22 cellular contexts compared by ENCODE assay signal in the genomic region with DNA sequence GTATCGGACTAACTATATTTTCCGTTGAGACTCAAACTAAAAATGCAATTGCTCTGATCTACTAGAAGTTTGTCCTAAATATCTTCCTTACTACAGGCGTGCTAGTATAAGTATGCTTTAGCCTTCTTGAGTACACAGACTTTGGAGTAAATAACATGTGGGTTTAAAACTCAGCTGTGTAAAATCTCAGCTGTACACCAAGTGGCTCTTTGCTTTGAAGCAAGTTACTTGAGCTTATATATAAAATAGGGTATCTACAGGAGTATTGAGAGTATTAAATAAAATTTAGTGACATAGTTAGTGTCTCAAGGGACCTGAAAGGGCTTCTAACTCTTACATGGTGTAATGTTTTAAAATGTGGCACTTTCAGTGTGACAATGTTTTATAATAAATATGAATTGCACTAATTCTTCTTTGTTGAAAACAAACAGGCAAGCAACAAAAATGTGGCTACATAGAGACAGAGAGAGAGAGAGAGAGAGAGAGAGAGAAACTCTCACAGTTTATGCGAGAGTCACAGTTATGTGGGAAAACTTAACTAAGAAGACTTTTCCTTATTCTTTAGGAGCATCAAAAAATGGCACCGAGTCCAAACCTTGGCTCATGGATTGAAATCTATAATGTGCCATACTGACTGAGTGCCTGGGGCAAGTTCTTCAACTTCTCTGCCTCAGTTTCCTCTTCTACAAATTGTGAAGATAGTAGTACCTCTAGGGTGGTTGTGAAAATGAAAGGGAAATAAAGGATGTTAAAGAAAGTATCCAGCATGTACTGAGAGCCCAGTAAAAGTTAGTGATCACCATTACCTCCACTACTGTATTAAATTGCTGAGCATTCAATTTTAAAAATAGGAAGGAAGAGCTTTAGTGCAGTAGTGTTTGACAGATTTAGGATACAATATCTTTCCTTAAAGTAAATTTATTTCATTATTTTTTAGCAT.
DNase-seq lines count a peak whose midpoint lies in the region; ATAC-seq, FAIRE-seq and TF ChIP-seq lines count a peak whose summit lies in the region.
"Had no signal": no experiment of that assay in that cellular context is flagged by ENCODE, and none has a peak within 500 bp of the region (broad histone marks: within the 10 kb centered on the region; RNA-seq: fewer than 3 reads in every experiment).

No MANE protein-coding gene starts in this region.

- POLR2A ChIA-PET in GM12878 (lab: Charles Lee), result interaction anchor here (1.4 to 2.3 kb wide), 3 partner anchors 16 to 27 kb away, joined by 3 to 10 read pairs (median 8); no protein-coding TSS in a partner anchor

- no peaks in the 10 kb centered on the region for H3K36me3 Mint-ChIP-seq in T-helper 2 cell treated with Interferon-gamma antibody and Interleukin-4, amounts not matched to agents 5 μg/mL and 100 μg/mL, for 36 hours (ENCODE audit: low read depth)

- DNase-seq in GM12878 (ENCODE audit: low read depth, low spot score) (no peak), mesendoderm (no peak), superior temporal gyrus (ENCODE audit: extremely low spot score) (peak; percentile 84), inferior parietal cortex (ENCODE audit: extremely low spot score) (no peak)
- DNase-seq in activated CD8-positive, alpha-beta memory T cell treated with anti-CD3 and anti-CD28 coated beads, Interleukin-2, amount 50 U/mL, for 48 hours, result no peak
- DNase-seq in T-helper 2 cell treated with Interferon-gamma antibody and Interleukin-4, amounts not matched to agents 5 μg/mL and 100 μg/mL, for 36 hours (ENCODE audit: low spot score), result no peak
- DNase-seq: activated CD4-positive, CD25-positive, alpha-beta regulatory T cell treated with anti-CD3 and anti-CD28 coated beads, Interleukin-2, amount 50 U/mL, for 72 hours; activated naive CD8-positive, alpha-beta T cell treated with anti-CD3 and anti-CD28 coated beads, Interleukin-2, amount 50 U/mL, for 24 hours; AML-193; central memory CD4-positive, alpha-beta T cell; effector memory CD4-positive, alpha-beta T cell; EL; kidney; NCI-H1436; NCI-H2171 treated with DMSO at 0.1 percent for 48 hours; stimulated activated naive CD4-positive, alpha-beta T cell treated with Interleukin-2 at 50 U/mL for 16 hours; T1000 had no signal

- H3K79me1 ChIP-seq in mesendoderm (ENCODE audit: low read length), result peaks cover 1% of the 10 kb centered on the region

- peak overlapping the region; percentile 92 for H3K18ac ChIP-seq in mesendoderm (ENCODE audit: low read length)

- peak overlapping the region; percentile 69 for H3K56ac ChIP-seq in mesendoderm (ENCODE audit: low read length)

- no peak overlapping the region for H2BK15ac ChIP-seq in mesendoderm (replicated peaks; ENCODE audit: low read depth)

- 87% methylated on average over 5 of the region's 5 CpGs for WGBS in GM12878 (ENCODE audit: insufficient coverage, insufficient replicate concordance, low lambda C conversion rate, missing lambda C conversion rate)
- no CpG with 5 or more reads among the region's 5 CpGs for WGBS in mesendoderm (ENCODE audit: extremely low coverage, insufficient coverage, low lambda C conversion rate)

- BruUV-seq in GM12878 (replicated peaks; lab: Mats Ljungman, UMichigan), result no TSS peak

- RAD21 ChIA-PET in GM12878 (lab: Charles Lee; ENCODE audit: unreplicated experiment), result interaction anchor here (1.0 to 2.2 kb wide), 5 partner anchors 23 to 44 kb away, joined by 3 to 10 read pairs (median 4); no protein-coding TSS in a partner anchor

- H2AK5ac ChIP-seq in mesendoderm (ENCODE audit: low read length), result no peak overlapping the region

- TF ChIP-seq CTCF in GM12878 (IDR thresholded peaks at IDR 0.05 in 2 of 3, conservative IDR thresholded peaks at IDR 0.05 in 1 of 3; ENCODE audit: control insufficient read depth in 2 of 3, extremely low read depth in 1 of 3, insufficient read depth in 1 of 3, low read depth in 3 of 3, low read length in 3 of 3), result no peak

- no peak for TF ChIP-seq EP300 in GM12878 (IDR thresholded peaks at IDR 0.05; ENCODE audit: borderline replicate concordance in 1 of 2, control insufficient read depth in 1 of 2, low read depth in 2 of 2, low read length in 2 of 2)

- H3K27me3 ChIP-seq in HUES6 (ENCODE audit: control insufficient read depth, insufficient read depth, low read length) (no peaks in the 10 kb centered on the region), GM12878 (replicated peaks in 1 of 2; ENCODE audit: control insufficient read depth in 2 of 2, insufficient read depth in 2 of 2, low read length in 1 of 2) (no peaks in the 10 kb centered on the region), mesendoderm (ENCODE audit: insufficient read depth, low read length, poor library complexity) (no peaks in the 10 kb centered on the region)
- H3K27me3 ChIP-seq: SJSA1 had no signal

- peak; percentile 68 for ATAC-seq in GM12878
- ATAC-seq: activated naive CD8-positive, alpha-beta T cell treated with anti-CD3 and anti-CD28 coated beads, Interleukin-2, amount 50 U/mL, for 24 hours; HCT116 had no signal

- FAIRE-seq in GM12878 (lab: Jason Lieb, UNC), result no peak
- FAIRE-seq: kidney, urothelium cell line had no signal

- CTCF ChIA-PET in GM12878 (lab: Yijun Ruan, JAX), result interaction anchor here (1.2 to 4.4 kb wide), 8 partner anchors 13 to 95 kb away, joined by 3 to 37 read pairs (median 4); no protein-coding TSS in a partner anchor

- H3K4me3 Mint-ChIP-seq in T-helper 2 cell treated with Interferon-gamma antibody and Interleukin-4, amounts not matched to agents 5 μg/mL and 100 μg/mL, for 36 hours, result no peak overlapping the region
- H3K4me3 Mint-ChIP-seq: activated naive CD8-positive, alpha-beta T cell treated with anti-CD3 and anti-CD28 coated beads, Interleukin-2, amount 50 U/mL, for 24 hours had no signal

- H3K36me3 ChIP-seq in HUES6 (ENCODE audit: control insufficient read depth, insufficient read depth, low read length), result no peaks in the 10 kb centered on the region
- H3K36me3 ChIP-seq in GM12878 (ENCODE audit: control insufficient read depth in 2 of 2, insufficient read depth in 2 of 2, low read length in 1 of 2), result no peaks in the 10 kb centered on the region
- no peaks in the 10 kb centered on the region for H3K36me3 ChIP-seq in mesendoderm (ENCODE audit: control insufficient read depth, insufficient read depth, low read length)
- H3K36me3 ChIP-seq: SJSA1 had no signal

- H3K4ac ChIP-seq in mesendoderm (ENCODE audit: low read depth, low read length), result no peak overlapping the region

- peaks cover 52% of the 10 kb centered on the region for H3K4me1 ChIP-seq in HUES6 (ENCODE audit: control insufficient read depth, insufficient read depth, low read length)
- H3K4me1 ChIP-seq in GM12878 (ENCODE audit: control insufficient read depth, insufficient read depth, low read length), result no peaks in the 10 kb centered on the region
- peaks cover 12% of the 10 kb centered on the region for H3K4me1 ChIP-seq in mesendoderm (ENCODE audit: control insufficient read depth, low read depth, low read length)

- peak overlapping the region; percentile 10 for H4K5ac ChIP-seq in mesendoderm (ENCODE audit: low read length)

- no peak for TF ChIP-seq RAD21 in GM12878 (IDR thresholded peaks at IDR 0.05; ENCODE audit: insufficient read depth, low read depth, low read length)

- H3K27me3 Mint-ChIP-seq in T-helper 2 cell treated with Interferon-gamma antibody and Interleukin-4, amounts not matched to agents 5 μg/mL and 100 μg/mL, for 36 hours (ENCODE audit: low read depth), result peaks cover 9% of the 10 kb centered on the region
- H3K27me3 Mint-ChIP-seq: activated naive CD8-positive, alpha-beta T cell treated with anti-CD3 and anti-CD28 coated beads, Interleukin-2, amount 50 U/mL, for 24 hours had no signal

- H4K8ac ChIP-seq in mesendoderm (ENCODE audit: low read depth, low read length), result no peak overlapping the region

- no peak overlapping the region for H3K23ac ChIP-seq in mesendoderm (ENCODE audit: low read length)

- peak overlapping the region; percentile 29; the same call in 1 of the 2 replicates for H3K4me3 ChIP-seq in HUES6 (ENCODE audit: low read depth, low read length)
- H3K4me3 ChIP-seq in GM12878, result no peak overlapping the region
- no peak overlapping the region for H3K4me3 ChIP-seq in mesendoderm (ENCODE audit: low read length)
- H3K4me3 ChIP-seq: SJSA1 had no signal

- H3K9ac ChIP-seq in HUES6 (ENCODE audit: low read length), result peak overlapping the region; percentile 64
- H3K9ac ChIP-seq in GM12878 (ENCODE audit: control insufficient read depth, insufficient read depth, low read length), result no peak overlapping the region
- H3K9ac ChIP-seq in mesendoderm (ENCODE audit: low read length), result peak overlapping the region; percentile 50

- in situ Hi-C loops in GM12878 (cut with MboI), result no loop called here

- peak overlapping the region; percentile 73 for H3K27ac ChIP-seq in HUES6 (ENCODE audit: low read depth, low read length)
- no peak overlapping the region for H3K27ac ChIP-seq in GM12878 (ENCODE audit: control insufficient read depth, insufficient read depth)
- H3K27ac ChIP-seq in mesendoderm (ENCODE audit: low read depth, low read length), result peak overlapping the region; percentile 95
- H3K27ac ChIP-seq: SJSA1 had no signal

- no peak for TF ChIP-seq POLR2A in GM12878 (IDR thresholded peaks at IDR 0.05; ENCODE audit: low read depth, low read length)

- intact Hi-C loops in GM12878 (cut with micrococcal nuclease; ENCODE audit: unreplicated experiment), result no loop called here

- H3K4me1 Mint-ChIP-seq in T-helper 2 cell treated with Interferon-gamma antibody and Interleukin-4, amounts not matched to agents 5 μg/mL and 100 μg/mL, for 36 hours (ENCODE audit: low read depth), result no peaks in the 10 kb centered on the region
- H3K4me1 Mint-ChIP-seq: activated naive CD8-positive, alpha-beta T cell treated with anti-CD3 and anti-CD28 coated beads, Interleukin-2, amount 50 U/mL, for 24 hours had no signal

- H2BK120ac ChIP-seq in mesendoderm (ENCODE audit: low read depth, low read length), result no peak overlapping the region

- H3K9me3 ChIP-seq in HUES6 (ENCODE audit: control insufficient read depth, insufficient read depth, low read depth, low read length), result no peaks in the 10 kb centered on the region
- no peaks in the 10 kb centered on the region for H3K9me3 ChIP-seq in GM12878 (replicated peaks; ENCODE audit: control insufficient read depth, insufficient read depth, low read length)
- H3K9me3 ChIP-seq: SJSA1 had no signal

- H3K9me3 Mint-ChIP-seq in T-helper 2 cell treated with Interferon-gamma antibody and Interleukin-4, amounts not matched to agents 5 μg/mL and 100 μg/mL, for 36 hours, result no peaks in the 10 kb centered on the region
- H3K9me3 Mint-ChIP-seq: activated naive CD8-positive, alpha-beta T cell treated with anti-CD3 and anti-CD28 coated beads, Interleukin-2, amount 50 U/mL, for 24 hours; activated T-helper 2 cell treated with anti-CD3 and anti-CD28 coated beads, Interferon-gamma antibody, Interleukin-2, Interleukin-4, amounts not matched to agents 10 μg/mL and 5 μg/mL and 100 μg/mL, durations not matched to agents 14 hours and 24 hours and 36 hours had no signal

- H3K4me2 ChIP-seq in GM12878 (ENCODE audit: control insufficient read depth, insufficient read depth), result no peak overlapping the region
- no peak overlapping the region for H3K4me2 ChIP-seq in mesendoderm (ENCODE audit: low read length)

- H4K20me1 ChIP-seq in GM12878 (ENCODE audit: control insufficient read depth, insufficient read depth), result no peaks in the 10 kb centered on the region

- SMC1A ChIA-PET in GM12878 (lab: Charles Lee; ENCODE audit: uncharacterized antibody, unreplicated experiment), result interaction anchor here (0.6 to 4.4 kb wide), 19 partner anchors 9 to 118 kb away, joined by 3 to 40 read pairs (median 4); no protein-coding TSS in a partner anchor

- H3K27ac Mint-ChIP-seq in T-helper 2 cell treated with Interferon-gamma antibody and Interleukin-4, amounts not matched to agents 5 μg/mL and 100 μg/mL, for 36 hours, result no peak overlapping the region
- H3K27ac Mint-ChIP-seq: activated naive CD8-positive, alpha-beta T cell treated with anti-CD3 and anti-CD28 coated beads, Interleukin-2, amount 50 U/mL, for 24 hours; activated T-helper 2 cell treated with anti-CD3 and anti-CD28 coated beads, Interferon-gamma antibody, Interleukin-2, Interleukin-4, amounts not matched to agents 10 μg/mL and 5 μg/mL and 100 μg/mL, durations not matched to agents 14 hours and 24 hours and 36 hours had no signal

- H3K79me2 ChIP-seq in GM12878 (ENCODE audit: control insufficient read depth, insufficient read depth, low read length) (no peaks in the 10 kb centered on the region), mesendoderm (ENCODE audit: control insufficient read depth, insufficient read depth, low read length) (no peaks in the 10 kb centered on the region)

- H2BK5ac ChIP-seq in mesendoderm (ENCODE audit: low read length), result peak overlapping the region; percentile 96

- peak overlapping the region; percentile 7; the same call in 1 of the 2 replicates for H2AFZ ChIP-seq in GM12878 (ENCODE audit: control insufficient read depth, low read depth, low read length)
